In genomic region chr7:309586-310228, GRCh38 we compare ENCODE assay signal across 19 cellular contexts. TPM values are rescaled to one million over a fixed set of nuclear protein-coding genes. Genes with fewer than 3 reads are reported as not detected.
A peak's percentile ranks its signal among the peaks of the same experiment; 100 is the strongest.
DNase-seq lines count a peak whose midpoint lies in the region; ATAC-seq and TF ChIP-seq lines count a peak whose summit lies in the region.
"Had no signal": no experiment of that assay in that cellular context is flagged by ENCODE, and none has a peak within 500 bp of the region (broad histone marks: within the 10 kb centered on the region; RNA-seq: fewer than 3 reads in every experiment).

No MANE protein-coding gene starts in this region.

- POLR2A ChIA-PET in CD8-positive, alpha-beta memory T cell (lab: Charles Lee): no interaction called here

- H3K18ac ChIP-seq in neuronal stem cell (ENCODE audit: low read length): peak overlapping the region; percentile 59

- no peak overlapping the region for H3K4me3 Mint-ChIP-seq in natural killer cell treated with Interleukin-12 subunit alpha and Interleukin-12 subunit beta and Interleukin-15 and Interleukin-18, amount 100 ng/mL, for 72 hours
- H3K4me3 Mint-ChIP-seq in natural killer cell: no peak overlapping the region
- no peak overlapping the region for H3K4me3 Mint-ChIP-seq in CD8-positive, alpha-beta memory T cell
- H3K4me3 Mint-ChIP-seq: GM23338, H9 had no signal

- no peak overlapping the region for H2AFZ ChIP-seq in neuronal stem cell (ENCODE audit: low read length)
- H2AFZ ChIP-seq: GM23338 had no signal

- no peak for ATAC-seq in natural killer cell treated with Interleukin-12 subunit alpha and Interleukin-12 subunit beta and Interleukin-15 and Interleukin-18, amount 100 ng/mL, for 72 hours
- no peak for ATAC-seq in natural killer cell
- ATAC-seq in RWPE2 (ENCODE audit: low read depth): no peak
- ATAC-seq in aorta (ENCODE audit: low FRiP score): no peak
- ATAC-seq: A549, GM12878, GM23338 had no signal

- no peak overlapping the region for H2BK15ac ChIP-seq in neuronal stem cell (ENCODE audit: low read length)

- no peak overlapping the region for H3K27ac Mint-ChIP-seq in natural killer cell treated with Interleukin-12 subunit alpha and Interleukin-12 subunit beta and Interleukin-15 and Interleukin-18, amount 100 ng/mL, for 72 hours
- no peak overlapping the region for H3K27ac Mint-ChIP-seq in natural killer cell
- H3K27ac Mint-ChIP-seq in CD8-positive, alpha-beta memory T cell: peak overlapping the region in 1 of 8 donors; percentile 48
- H3K27ac Mint-ChIP-seq: GM23338, H9 had no signal

- no peak overlapping the region for H4K91ac ChIP-seq in neuronal stem cell (ENCODE audit: low read depth, low read length, poor library complexity)

- no peak overlapping the region for H2BK5ac ChIP-seq in neuronal stem cell (ENCODE audit: low read length)

- H3K9me3 Mint-ChIP-seq in natural killer cell treated with Interleukin-12 subunit alpha and Interleukin-12 subunit beta and Interleukin-15 and Interleukin-18, amount 100 ng/mL, for 72 hours: no peaks in the 10 kb centered on the region
- H3K9me3 Mint-ChIP-seq in natural killer cell: no peaks in the 10 kb centered on the region
- peaks cover 0 to 3% (median 0%) of the 10 kb centered on the region in 5 donors for H3K9me3 Mint-ChIP-seq in CD8-positive, alpha-beta memory T cell

- DNase-seq in natural killer cell treated with Interleukin-12 subunit alpha and Interleukin-12 subunit beta and Interleukin-15 and Interleukin-18, amount 100 ng/mL, for 72 hours (ENCODE audit: low spot score): peak; percentile 44
- no peak for DNase-seq in natural killer cell
- peak; percentile 16 for DNase-seq in RWPE2 (ENCODE audit: low spot score)
- no peak for DNase-seq in neuronal stem cell (ENCODE audit: low spot score)
- DNase-seq in aorta: peak; percentile 12 to 65
- DNase-seq in CD8-positive, alpha-beta memory T cell: no peak
- DNase-seq in amygdala (lab: John Stamatoyannopoulos, UW): no peak
- no peak for DNase-seq in anterior cingulate cortex (lab: John Stamatoyannopoulos, UW)
- DNase-seq: Calu3, DMS79, H9, IMR-90 had no signal

- no peak overlapping the region for H4K8ac ChIP-seq in neuronal stem cell (ENCODE audit: low read depth, low read length)

- intact Hi-C loops in natural killer cell (cut with micrococcal nuclease): no loop called here
- intact Hi-C loops in aorta (cut with DNase I): loop anchor here in 1 of 2 donors (2.0 kb wide), 1 partner anchor 45 kb away; no protein-coding TSS in a partner anchor

- H3K23ac ChIP-seq in neuronal stem cell (ENCODE audit: low read depth, low read length, poor library complexity): no peak overlapping the region

- no peaks in the 10 kb centered on the region for H3K36me3 ChIP-seq in RWPE2 (ENCODE audit: low read depth)
- H3K36me3 ChIP-seq in neuronal stem cell (replicated peaks in 1 of 2; ENCODE audit: control insufficient read depth in 2 of 2, insufficient read depth in 2 of 2, low read length in 2 of 2): no peaks in the 10 kb centered on the region
- H3K36me3 ChIP-seq in aorta (ENCODE audit: control insufficient read depth in 1 of 2, insufficient read depth in 2 of 2, low read length in 1 of 2): no peaks in the 10 kb centered on the region
- no peaks in the 10 kb centered on the region for H3K36me3 ChIP-seq in CD8-positive, alpha-beta memory T cell (ENCODE audit: insufficient read depth, low read length)

- WGBS in neuronal stem cell (ENCODE audit: extremely low coverage in 2 of 2, insufficient read length in 2 of 2, insufficient replicate concordance in 1 of 2), 2 donors: no CpG with 5 or more reads among the region's 19 CpGs
- WGBS in aorta, 2 donors: 91 to 92% methylated on average over 19 of the region's 19 CpGs

- peaks cover 0 to under 1% of the 10 kb centered on the region in 2 donors for H3K4me1 Mint-ChIP-seq in natural killer cell treated with Interleukin-12 subunit alpha and Interleukin-12 subunit beta and Interleukin-15 and Interleukin-18, amount 100 ng/mL, for 72 hours (ENCODE audit: low read depth in 2 of 2)
- H3K4me1 Mint-ChIP-seq in natural killer cell: no peaks in the 10 kb centered on the region
- no peaks in the 10 kb centered on the region for H3K4me1 Mint-ChIP-seq in CD8-positive, alpha-beta memory T cell
- H3K4me1 Mint-ChIP-seq: GM23338 had no signal

- no peaks in the 10 kb centered on the region for H3K27me3 ChIP-seq in RWPE2 (ENCODE audit: insufficient read depth, poor library complexity, severe bottlenecking)
- H3K27me3 ChIP-seq in neuronal stem cell (ENCODE audit: control insufficient read depth in 3 of 3, insufficient read depth in 3 of 3, low read depth in 1 of 3, low read length in 3 of 3): peaks cover 0 to 7% (median 0%) of the 10 kb centered on the region in 3 experiments
- no peaks in the 10 kb centered on the region for H3K27me3 ChIP-seq in aorta (ENCODE audit: control insufficient read depth in 1 of 2, insufficient read depth in 2 of 2, low read length in 1 of 2)
- H3K27me3 ChIP-seq in CD8-positive, alpha-beta memory T cell (ENCODE audit: insufficient read depth, low read length, poor library complexity, severe bottlenecking): no peaks in the 10 kb centered on the region

- H2AK5ac ChIP-seq in neuronal stem cell (ENCODE audit: low read depth, low read length): peak overlapping the region; percentile 19

- H3K9ac ChIP-seq in neuronal stem cell (ENCODE audit: low read depth, low read length, poor library complexity): no peak overlapping the region

- H3K4me1 ChIP-seq in RWPE2 (ENCODE audit: insufficient read depth, poor library complexity, severe bottlenecking) (peaks cover 3% of the 10 kb centered on the region), neuronal stem cell (ENCODE audit: control insufficient read depth in 2 of 2, insufficient read depth in 1 of 2, low read depth in 1 of 2, low read length in 2 of 2) (no peaks in the 10 kb centered on the region), aorta (ENCODE audit: control insufficient read depth in 1 of 2, insufficient read depth in 2 of 2, low read length in 2 of 2) (no peaks in the 10 kb centered on the region)
- no peaks in the 10 kb centered on the region for H3K4me1 ChIP-seq in CD8-positive, alpha-beta memory T cell (ENCODE audit: insufficient read depth, low read length)
- H3K4me1 ChIP-seq: A549 had no signal

- peaks cover 19 to 37% of the 10 kb centered on the region in 2 donors for H3K27me3 Mint-ChIP-seq in natural killer cell treated with Interleukin-12 subunit alpha and Interleukin-12 subunit beta and Interleukin-15 and Interleukin-18, amount 100 ng/mL, for 72 hours
- H3K27me3 Mint-ChIP-seq in natural killer cell (ENCODE audit: low read depth in 2 of 2): peaks cover 8 to 43% of the 10 kb centered on the region in 2 donors
- peaks cover 20 to 35% of the 10 kb centered on the region in 2 donors for H3K27me3 Mint-ChIP-seq in CD8-positive, alpha-beta memory T cell

- H3K36me3 Mint-ChIP-seq in natural killer cell treated with Interleukin-12 subunit alpha and Interleukin-12 subunit beta and Interleukin-15 and Interleukin-18, amount 100 ng/mL, for 72 hours: peaks cover 4% of the 10 kb centered on the region
- peaks cover 6% of the 10 kb centered on the region for H3K36me3 Mint-ChIP-seq in natural killer cell
- no peaks in the 10 kb centered on the region for H3K36me3 Mint-ChIP-seq in CD8-positive, alpha-beta memory T cell

- H2BK12ac ChIP-seq in neuronal stem cell (ENCODE audit: low read length): no peak overlapping the region

- H3K4ac ChIP-seq in neuronal stem cell (ENCODE audit: low read length): no peak overlapping the region

- no peak overlapping the region for H3K4me2 ChIP-seq in neuronal stem cell (ENCODE audit: insufficient read depth, low read length, poor library complexity, severe bottlenecking)
- H3K4me2 ChIP-seq: A549, GM23338 had no signal

- H3K4me3 ChIP-seq in RWPE2 (ENCODE audit: severe bottlenecking): no peak overlapping the region
- H3K4me3 ChIP-seq in neuronal stem cell (ENCODE audit: low read length in 2 of 2): no peak overlapping the region
- no peak overlapping the region for H3K4me3 ChIP-seq in aorta (ENCODE audit: low read length in 2 of 2)
- H3K4me3 ChIP-seq in CD8-positive, alpha-beta memory T cell (ENCODE audit: low read length): no peak overlapping the region
- H3K4me3 ChIP-seq: A549, GM12878, GM23338 had no signal

- H2BK120ac ChIP-seq in neuronal stem cell (ENCODE audit: low read depth, low read length): no peak overlapping the region

- H3K9me3 ChIP-seq in RWPE2 (ENCODE audit: severe bottlenecking) (no peaks in the 10 kb centered on the region), neuronal stem cell (replicated peaks in 1 of 2; ENCODE audit: control insufficient read depth in 2 of 2, insufficient read depth in 1 of 2, low read depth in 1 of 2, low read length in 2 of 2) (peaks cover 0 to 3% of the 10 kb centered on the region in 2 donors), aorta (ENCODE audit: control insufficient read depth, low read length) (no peaks in the 10 kb centered on the region)
- no peaks in the 10 kb centered on the region for H3K9me3 ChIP-seq in CD8-positive, alpha-beta memory T cell (ENCODE audit: low read length)

- TF ChIP-seq CTCF in natural killer cell (IDR thresholded peaks at IDR 0.05) (no peak), RWPE2 (IDR thresholded peaks at IDR 0.05; ENCODE audit: poor library complexity, severe bottlenecking) (no peak)

- H3K14ac ChIP-seq in neuronal stem cell (ENCODE audit: low read length): no peak overlapping the region

- H3K27ac ChIP-seq in RWPE2 (ENCODE audit: poor library complexity, severe bottlenecking): no peak overlapping the region
- no peak overlapping the region for H3K27ac ChIP-seq in neuronal stem cell (replicated peaks; ENCODE audit: low read length)
- no peak overlapping the region for H3K27ac ChIP-seq in aorta (ENCODE audit: low read depth in 1 of 2, low read length in 2 of 2)
- no peak overlapping the region for H3K27ac ChIP-seq in CD8-positive, alpha-beta memory T cell (ENCODE audit: low read depth, low read length)
- H3K27ac ChIP-seq: A549 had no signal

- CTCF ChIA-PET in CD8-positive, alpha-beta memory T cell (lab: Charles Lee): no interaction called here

- no peaks in the 10 kb centered on the region for H3K79me1 ChIP-seq in neuronal stem cell (ENCODE audit: low read depth, low read length)

RNA-seq across cellular contexts. Expression of gene FOXL3, which starts 19.7 kb away (rescaled TPM):
- total RNA-seq in natural killer cell treated with Interleukin-12 subunit alpha and Interleukin-12 subunit beta and Interleukin-15 and Interleukin-18, amount 100 ng/mL, for 72 hours: not detected
- total RNA-seq in natural killer cell (not detected), aorta (not detected)
- polyA plus RNA-seq in neuronal stem cell (2013, experiment 1 of 2): not detected
- not detected for polyA plus RNA-seq in neuronal stem cell (2013, experiment 2 of 2)
- not detected for polyA plus RNA-seq in aorta
- total RNA-seq in CD8-positive, alpha-beta memory T cell: not detected
- polyA plus RNA-seq in CD8-positive, alpha-beta memory T cell: not detected
- total RNA-seq: Calu3, G401, GM12878, GM23338, H9, HT-29, IMR-90 had no signal
- polyA plus RNA-seq: A549, AG04450, BJ, GM12878, GM23338, IMR-90 had no signal

Comparison
In these comparisons a context has a peak if more than half of its experiments do, and no peak if none do; other contexts are left out.
1. DNase-seq: peak in natural killer cell treated with Interleukin-12 subunit alpha and Interleukin-12 subunit beta and Interleukin-15 and Interleukin-18, amount 100 ng/mL, for 72 hours (single experiment), RWPE2 (single experiment) and aorta (2 of 2); none in natural killer cell (single experiment), neuronal stem cell (single experiment), CD8-positive, alpha-beta memory T cell (0 of 5), amygdala (0 of 56) and anterior cingulate cortex (0 of 58).